In the genomic region with DNA sequence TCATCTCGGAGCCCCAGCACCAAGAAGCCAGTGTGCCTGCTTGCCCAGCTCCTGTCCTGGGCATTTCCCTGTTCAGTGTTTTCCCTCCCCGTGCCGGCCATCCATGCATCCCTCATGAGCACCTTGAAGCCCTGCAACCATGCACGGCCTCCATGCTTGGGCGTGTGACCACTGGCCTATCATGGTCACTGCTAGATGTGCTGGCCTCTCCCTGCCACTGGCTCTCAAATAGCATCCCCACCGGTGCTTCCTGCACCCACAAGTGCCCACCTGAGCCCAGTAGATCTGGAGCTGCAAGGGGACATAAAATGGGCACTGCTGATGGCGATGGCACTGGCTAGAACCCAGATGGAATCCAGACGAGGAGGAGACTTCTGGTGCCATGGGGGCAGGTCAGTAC, we compare ENCODE assay signal across 34 cellular contexts.
"Had no signal": no experiment of that assay in that cellular context is flagged by ENCODE, and none has a peak within 500 bp of the region (broad histone marks: within the 10 kb centered on the region; RNA-seq: fewer than 3 reads in every experiment).

No MANE protein-coding gene starts in this region.

- H3K4me3 ChIP-seq: adrenal gland, body of pancreas, breast epithelium had no signal

- H3K27me3 ChIP-seq: adrenal gland, body of pancreas, brain microvascular endothelial cell, breast epithelium had no signal

- H3K4me3 Mint-ChIP-seq: activated B cell treated with CpG ODN at 0.5 μM for 24 hours; activated CD4-positive, alpha-beta memory T cell treated with anti-CD3 and anti-CD28 coated beads for 36 hours; activated CD4-positive, alpha-beta T cell treated with anti-CD3 and anti-CD28 coated beads, Interleukin-2, amount 10 ng/mL, durations not matched to agents 24 days and 14 days; activated CD8-positive, alpha-beta T cell treated with anti-CD3 and anti-CD28 coated beads for 36 hours; activated naive CD4-positive, alpha-beta T cell treated with anti-CD3 and anti-CD28 coated beads for 36 hours; activated naive CD8-positive, alpha-beta T cell treated with anti-CD3 and anti-CD28 coated beads for 36 hours; activated T-cell treated with anti-CD3 and anti-CD28 coated beads, Interleukin-2, amount 50 U/mL, for 4 hours; activated T-cell treated with anti-CD3 and anti-CD28 coated beads, Interleukin-2, amount 50 U/mL, for 72 hours; activated T-helper 1 cell treated with anti-CD3 and anti-CD28 coated beads, Interleukin-12 subunit alpha, Interleukin-12 subunit beta, Interleukin-2, Interleukin-4 antibody, amounts not matched to agents 30 ng/mL and 10 ng/mL and 1 ng/mL, durations not matched to agents 14 hours and 24 hours and 36 hours; activated T-helper 17 cell treated with anti-CD3 and anti-CD28 coated beads, Interleukin-2, amount 50 U/mL, for 72 hours; T-helper 1 cell treated with Interleukin-12 subunit alpha and Interleukin-12 subunit beta and Interleukin-4 antibody, amounts not matched to agents 30 μg/mL and 1 μg/mL, for 36 hours; T-helper 2 cell treated with Interferon-gamma antibody and Interleukin-4, amounts not matched to agents 5 μg/mL and 100 μg/mL, for 36 hours had no signal

- H3K9me3 Mint-ChIP-seq: activated CD4-positive, alpha-beta memory T cell treated with anti-CD3 and anti-CD28 coated beads for 36 hours; activated naive CD8-positive, alpha-beta T cell treated with anti-CD3 and anti-CD28 coated beads for 36 hours; activated T-helper 17 cell treated with anti-CD3 and anti-CD28 coated beads, Interleukin-2, amount 50 U/mL, for 72 hours had no signal

- H3K4me1 Mint-ChIP-seq: activated B cell treated with CpG ODN at 0.5 μM for 24 hours; activated CD4-positive, alpha-beta T cell treated with anti-CD3 and anti-CD28 coated beads, Interleukin-2, amount 10 ng/mL, durations not matched to agents 24 days and 14 days; activated naive CD8-positive, alpha-beta T cell treated with anti-CD3 and anti-CD28 coated beads for 36 hours; activated T-helper 17 cell treated with anti-CD3 and anti-CD28 coated beads, Interleukin-2, amount 50 U/mL, for 72 hours had no signal

- H3K4me1 ChIP-seq: adrenal gland, body of pancreas, breast epithelium had no signal

- H3K36me3 ChIP-seq: adrenal gland, brain microvascular endothelial cell, breast epithelium had no signal

- ATAC-seq: activated CD8-positive, alpha-beta T cell treated with anti-CD3 and anti-CD28 coated beads for 36 hours; activated naive CD4-positive, alpha-beta T cell treated with anti-CD3 and anti-CD28 coated beads, Interleukin-2, amount 50 U/mL, for 72 hours; activated T-cell treated with anti-CD3 and anti-CD28 coated beads, Interleukin-2, amount 50 U/mL, for 4 hours; activated T-cell treated with anti-CD3 and anti-CD28 coated beads, Interleukin-2, amount 50 U/mL, for 72 hours; activated T-helper 17 cell treated with anti-CD3 and anti-CD28 coated beads, Interleukin-2, amount 50 U/mL, for 72 hours; body of pancreas had no signal

- H3K27ac ChIP-seq: adrenal gland, body of pancreas, brain microvascular endothelial cell, breast epithelium, VCaP had no signal

- DNase-seq: activated B cell treated with CpG ODN at 0.5 μM for 24 hours; activated CD4-positive, alpha-beta memory T cell treated with anti-CD3 and anti-CD28 coated beads for 36 hours; activated CD4-positive, alpha-beta T cell treated with anti-CD3 and anti-CD28 coated beads for 4 hours; activated CD4-positive, alpha-beta T cell treated with anti-CD3 and anti-CD28 coated beads, Interleukin-2, amount 10 ng/mL, durations not matched to agents 24 days and 14 days; activated CD4-positive, alpha-beta T cell treated with anti-CD3 and anti-CD28 coated beads, Interleukin-2, amount 50 U/mL, for 1 hour; activated CD4-positive, alpha-beta T cell treated with anti-CD3 and anti-CD28 coated beads, Interleukin-2, amount 50 U/mL, for 4 hours; activated CD4-positive, CD25-positive, alpha-beta regulatory T cell treated with anti-CD3 and anti-CD28 coated beads, Interleukin-2, amount 50 U/mL, for 72 hours; activated CD8-positive, alpha-beta memory T cell treated with anti-CD3 and anti-CD28 coated beads, Interleukin-2, amount 50 U/mL, for 4 hours; activated CD8-positive, alpha-beta T cell treated with anti-CD3 and anti-CD28 coated beads for 36 hours; activated effector memory CD4-positive, alpha-beta T cell treated with anti-CD3 and anti-CD28 coated beads, Interleukin-2, amount 50 U/mL, for 16 hours; activated gamma-delta T cell treated with Interleukin-2 at 50 U/mL for 16 hours; activated naive CD4-positive, alpha-beta T cell; activated naive CD4-positive, alpha-beta T cell treated with anti-CD3 and anti-CD28 coated beads for 36 hours; activated naive CD4-positive, alpha-beta T cell treated with anti-CD3 and anti-CD28 coated beads, Interleukin-2, amount 50 U/mL, for 16 hours; activated naive CD8-positive, alpha-beta T cell treated with anti-CD3 and anti-CD28 coated beads for 36 hours; activated T-cell treated with anti-CD3 and anti-CD28 coated beads for 4 hours; activated T-cell treated with anti-CD3 and anti-CD28 coated beads, Interleukin-2, amount 50 U/mL, for 1 hour; activated T-cell treated with anti-CD3 and anti-CD28 coated beads, Interleukin-2, amount 50 U/mL, for 4 hours; activated T-cell treated with anti-CD3 and anti-CD28 coated beads, Interleukin-2, amount 50 U/mL, for 72 hours; adrenal gland; amniotic stem cell; body of pancreas; brain microvascular endothelial cell; central memory CD4-positive, alpha-beta T cell; T-helper 1 cell; T-helper 2 cell; T-helper 9 cell had no signal

- H3K27me3 Mint-ChIP-seq: activated B cell treated with CpG ODN at 0.5 μM for 24 hours; activated CD4-positive, alpha-beta memory T cell treated with anti-CD3 and anti-CD28 coated beads for 36 hours; activated CD4-positive, alpha-beta T cell treated with anti-CD3 and anti-CD28 coated beads, Interleukin-2, amount 10 ng/mL, durations not matched to agents 24 days and 14 days; activated CD8-positive, alpha-beta T cell treated with anti-CD3 and anti-CD28 coated beads for 36 hours; activated naive CD8-positive, alpha-beta T cell treated with anti-CD3 and anti-CD28 coated beads for 36 hours; activated T-helper 17 cell treated with anti-CD3 and anti-CD28 coated beads, Interleukin-2, amount 50 U/mL, for 72 hours had no signal

- H3K9me3 ChIP-seq: adrenal gland, body of pancreas, breast epithelium had no signal

- H3K36me3 Mint-ChIP-seq: activated CD4-positive, alpha-beta memory T cell treated with anti-CD3 and anti-CD28 coated beads for 36 hours; activated naive CD4-positive, alpha-beta T cell treated with anti-CD3 and anti-CD28 coated beads, Interleukin-2, amount 50 U/mL, for 72 hours; activated naive CD8-positive, alpha-beta T cell treated with anti-CD3 and anti-CD28 coated beads for 36 hours had no signal

- H3K27ac Mint-ChIP-seq: activated B cell treated with CpG ODN at 0.5 μM for 24 hours; activated CD4-positive, alpha-beta memory T cell treated with anti-CD3 and anti-CD28 coated beads for 36 hours; activated CD4-positive, alpha-beta T cell treated with anti-CD3 and anti-CD28 coated beads, Interleukin-2, amount 10 ng/mL, durations not matched to agents 24 days and 14 days; activated CD8-positive, alpha-beta T cell treated with anti-CD3 and anti-CD28 coated beads for 36 hours; activated naive CD4-positive, alpha-beta T cell treated with anti-CD3 and anti-CD28 coated beads for 36 hours; activated naive CD4-positive, alpha-beta T cell treated with anti-CD3 and anti-CD28 coated beads, Interleukin-2, amount 50 U/mL, for 72 hours; activated naive CD8-positive, alpha-beta T cell treated with anti-CD3 and anti-CD28 coated beads for 36 hours; activated T-cell treated with anti-CD3 and anti-CD28 coated beads, Interleukin-2, amount 50 U/mL, for 72 hours; activated T-helper 1 cell treated with anti-CD3 and anti-CD28 coated beads, Interleukin-12 subunit alpha, Interleukin-12 subunit beta, Interleukin-2, Interleukin-4 antibody, amounts not matched to agents 30 ng/mL and 10 ng/mL and 1 ng/mL, durations not matched to agents 14 hours and 24 hours and 36 hours; activated T-helper 17 cell treated with anti-CD3 and anti-CD28 coated beads, Interleukin-2, amount 50 U/mL, for 72 hours; T-helper 1 cell treated with Interleukin-12 subunit alpha and Interleukin-12 subunit beta and Interleukin-4 antibody, amounts not matched to agents 30 μg/mL and 1 μg/mL, for 36 hours; T-helper 2 cell treated with Interferon-gamma antibody and Interleukin-4, amounts not matched to agents 5 μg/mL and 100 μg/mL, for 36 hours had no signal
